9 cellular contexts compared by ENCODE assay signal in the genomic region with DNA sequence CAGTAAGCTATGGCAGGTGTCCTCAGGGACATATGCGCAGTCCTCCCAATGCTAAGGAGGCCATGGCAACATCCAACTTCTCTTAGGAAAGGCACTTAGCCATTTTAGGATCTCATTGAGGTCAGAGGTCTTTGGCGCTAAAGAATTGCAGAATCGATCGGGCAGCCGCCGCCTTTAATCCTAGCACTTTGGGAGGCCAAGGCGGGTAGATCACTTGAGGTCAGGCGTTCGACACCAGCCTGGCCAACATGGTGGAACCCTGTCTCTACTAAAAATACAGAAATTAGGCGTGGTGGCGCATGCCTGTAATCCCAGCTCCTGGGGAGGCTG. TPM values are rescaled to one million over a fixed set of nuclear protein-coding genes. Genes with fewer than 3 reads are reported as not detected.
DNase-seq lines count a peak whose midpoint lies in the region; ATAC-seq and TF ChIP-seq lines count a peak whose summit lies in the region.
"Had no signal": no experiment of that assay in that cellular context is flagged by ENCODE, and none has a peak within 500 bp of the region (broad histone marks: within the 10 kb centered on the region; RNA-seq: fewer than 3 reads in every experiment).

No MANE protein-coding gene starts in this region.

- peaks cover 14% of the 10 kb centered on the region for H3K4me1 ChIP-seq in NT2/D1 (ENCODE audit: insufficient read depth, insufficient read length)
- H3K4me1 ChIP-seq in effector memory CD4-positive, alpha-beta T cell (ENCODE audit: control insufficient read depth, insufficient read depth, low read length, poor library complexity, severe bottlenecking), result peaks cover 18% of the 10 kb centered on the region
- H3K4me1 ChIP-seq in neural progenitor cell, result peaks cover 14% of the 10 kb centered on the region

- H3K27me3 Mint-ChIP-seq in Calu3 (ENCODE audit: unreplicated experiment) (no peaks in the 10 kb centered on the region), neural progenitor cell (ENCODE audit: insufficient read depth, low read depth) (peaks cover 2% of the 10 kb centered on the region)

- no peaks in the 10 kb centered on the region for H3K27me3 ChIP-seq in NT2/D1 (ENCODE audit: insufficient read depth, insufficient read length)
- no peaks in the 10 kb centered on the region for H3K27me3 ChIP-seq in effector memory CD4-positive, alpha-beta T cell (replicated peaks; ENCODE audit: control insufficient read depth, insufficient read depth, low read length, poor library complexity, severe bottlenecking)
- no peaks in the 10 kb centered on the region for H3K27me3 ChIP-seq in neural progenitor cell

- peak overlapping the region; percentile 64 for H2AFZ ChIP-seq in neural progenitor cell (replicated peaks)

- H3K4me3 Mint-ChIP-seq in Calu3 (ENCODE audit: low read depth, unreplicated experiment) (peak overlapping the region; percentile 71), neural progenitor cell (peak overlapping the region; percentile 93)

- H3K36me3 ChIP-seq in NT2/D1 (ENCODE audit: insufficient read depth, insufficient read length, low read length) (peaks cover 25% of the 10 kb centered on the region), neural progenitor cell (no peaks in the 10 kb centered on the region)
- no peaks in the 10 kb centered on the region for H3K36me3 ChIP-seq in effector memory CD4-positive, alpha-beta T cell (ENCODE audit: control insufficient read depth, insufficient read depth, low read length)

- H3K79me2 ChIP-seq in neural progenitor cell (ENCODE audit: low read depth), result peaks cover 25% of the 10 kb centered on the region

- H3K4me2 ChIP-seq in neural progenitor cell, result peak overlapping the region; percentile 90

- H3K9me3 Mint-ChIP-seq in Calu3 (ENCODE audit: low read depth, unreplicated experiment) (no peaks in the 10 kb centered on the region), neural progenitor cell (no peaks in the 10 kb centered on the region)

- H3F3A ChIP-seq in neural progenitor cell (ENCODE audit: low read depth), result peaks cover 11% of the 10 kb centered on the region

- H3K27ac ChIP-seq in effector memory CD4-positive, alpha-beta T cell (ENCODE audit: insufficient read depth, low read length, poor library complexity, severe bottlenecking), result no peak overlapping the region
- H3K27ac ChIP-seq in neural progenitor cell, result no peak overlapping the region

- no TSS peak for BruUV-seq in Calu3 (replicated peaks; lab: Mats Ljungman, UMichigan)

- peaks cover 11% of the 10 kb centered on the region for H4K20me1 ChIP-seq in neural progenitor cell (ENCODE audit: low read depth)

- H3K4me3 ChIP-seq in NT2/D1 (ENCODE audit: insufficient read length, low read depth), result peak overlapping the region; percentile 73
- peak overlapping the region; percentile 95 for H3K4me3 ChIP-seq in effector memory CD4-positive, alpha-beta T cell (ENCODE audit: insufficient read depth, low read depth, low read length, poor library complexity, severe bottlenecking)
- peak overlapping the region; percentile 99 for H3K4me3 ChIP-seq in neural progenitor cell

- no peaks in the 10 kb centered on the region for H3K9me3 ChIP-seq in NT2/D1 (ENCODE audit: insufficient read depth, low read length)
- H3K9me3 ChIP-seq in effector memory CD4-positive, alpha-beta T cell (ENCODE audit: control insufficient read depth, low read length), result no peaks in the 10 kb centered on the region
- H3K9me3 ChIP-seq in neural progenitor cell (ENCODE audit: low read depth), result no peaks in the 10 kb centered on the region

- H3K27ac Mint-ChIP-seq in Calu3 (ENCODE audit: unreplicated experiment) (no peak overlapping the region), neural progenitor cell (peak overlapping the region; percentile 99)

- H3K4me1 Mint-ChIP-seq in Calu3 (ENCODE audit: low read depth, unreplicated experiment), result no peaks in the 10 kb centered on the region
- peaks cover 18% of the 10 kb centered on the region for H3K4me1 Mint-ChIP-seq in neural progenitor cell

- DNase-seq in Calu3, result no peak
- DNase-seq in NT2/D1 (ENCODE audit: low read depth, low spot score), result no peak
- DNase-seq in effector memory CD4-positive, alpha-beta T cell, result no peak
- no peak for DNase-seq in neural progenitor cell (ENCODE audit: low spot score)
- DNase-seq: NCI-H524 had no signal

- H3K36me3 Mint-ChIP-seq in Calu3 (ENCODE audit: insufficient read depth, unreplicated experiment) (peaks cover 18% of the 10 kb centered on the region), neural progenitor cell (peaks cover 2% of the 10 kb centered on the region)

- no peak for ATAC-seq in GM19328 (IDR thresholded peaks at IDR 0.05; ENCODE audit: unreplicated experiment)
- ATAC-seq in GM21367 (IDR thresholded peaks at IDR 0.05; ENCODE audit: unreplicated experiment), result no peak
- no peak for ATAC-seq in HG03469 (IDR thresholded peaks at IDR 0.05; ENCODE audit: unreplicated experiment)
- no peak for ATAC-seq in HG02885 (IDR thresholded peaks at IDR 0.05; ENCODE audit: poor library complexity, unreplicated experiment)

- TF ChIP-seq CTCF in Calu3 (IDR thresholded peaks at IDR 0.05; ENCODE audit: unreplicated experiment) (no peak), neural progenitor cell (IDR thresholded peaks at IDR 0.05) (no peak)

- intact Hi-C loops in Calu3 (cut with micrococcal nuclease; ENCODE audit: unreplicated experiment), result no loop called here

- H3K9ac ChIP-seq in NT2/D1 (ENCODE audit: insufficient read length, low read depth) (peak overlapping the region; percentile 87), neural progenitor cell (no peak overlapping the region)

- CTCF ChIA-PET in Calu3 (lab: Charles Lee), result interaction anchor here (1.1 kb wide), 1 partner anchor 41 kb away, joined by 3 read pairs; no protein-coding TSS in a partner anchor

RNA-seq across cellular contexts. Expression of a gene that starts 1.2 kb away (rescaled TPM):
- 134 and 150 TPM in 2 replicates for total RNA-seq in Calu3 (2022)
- total RNA-seq in neural progenitor cell (ENCODE audit: low replicate concordance), result 56.6 and 62.9 TPM in 2 replicates

RNA-seq across cellular contexts. Expression of a gene that starts 13.8 kb away (rescaled TPM):
- total RNA-seq in Calu3 (2022) (82.9 and 92.9 TPM in 2 replicates), neural progenitor cell (ENCODE audit: low replicate concordance) (50.4 and 67.5 TPM in 2 replicates)
